10 cellular contexts compared by ENCODE assay signal in the genomic region with DNA sequence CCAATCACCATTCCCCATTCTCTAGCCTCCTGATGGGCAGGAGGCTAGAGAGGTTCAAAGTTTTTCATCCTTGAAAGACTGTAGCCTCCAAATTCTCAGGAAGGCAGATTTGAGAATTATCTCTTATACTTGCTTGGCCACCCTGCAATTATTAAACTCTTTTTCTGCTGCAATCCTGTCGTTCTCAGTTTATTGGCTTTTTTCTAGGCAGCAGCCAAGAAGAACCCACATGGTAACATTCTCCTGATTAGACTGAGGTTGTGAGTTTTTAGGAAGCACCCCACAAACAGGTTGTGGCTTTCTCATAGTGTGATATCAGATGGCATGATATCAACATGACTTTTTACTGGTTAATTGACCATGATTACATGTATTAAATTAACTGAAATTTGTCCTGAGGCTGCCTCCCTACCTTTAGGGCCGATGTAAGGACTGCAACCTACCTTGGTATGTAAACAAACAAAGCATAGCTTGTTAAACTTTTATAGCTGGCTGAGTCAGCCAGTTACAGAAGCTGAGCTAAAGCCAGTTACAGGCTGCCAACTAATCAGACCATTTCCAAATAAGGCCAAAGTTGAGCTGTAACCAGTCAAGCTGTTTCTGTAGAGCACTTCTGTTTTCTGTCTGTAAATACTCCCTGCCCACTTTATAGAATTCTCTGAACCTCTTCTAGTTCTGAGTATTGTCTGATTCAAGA. TPM values are rescaled to one million over a fixed set of nuclear protein-coding genes. Genes with fewer than 3 reads are reported as not detected.
DNase-seq lines count a peak whose midpoint lies in the region; ATAC-seq, FAIRE-seq and TF ChIP-seq lines count a peak whose summit lies in the region.
"Had no signal": no experiment of that assay in that cellular context is flagged by ENCODE, and none has a peak within 500 bp of the region (broad histone marks: within the 10 kb centered on the region; RNA-seq: fewer than 3 reads in every experiment).

No MANE protein-coding gene starts in this region.

- no TSS peak for BruUV-seq in HepG2 (replicated peaks; lab: Mats Ljungman, UMichigan)

- H3K4me3 ChIP-seq in AG09309 (ENCODE audit: control insufficient read depth, low read depth, low read length) (no peak overlapping the region), HepG2 (replicated peaks in 1 of 3; ENCODE audit: insufficient read depth in 1 of 3, low read depth in 2 of 3, low read length in 3 of 3) (no peak overlapping the region), ovary (no peak overlapping the region), Peyer's patch (no peak overlapping the region), BE2C (ENCODE audit: low read depth, low read length) (no peak overlapping the region)

- peaks cover 17% of the 10 kb centered on the region for H3K4me1 Mint-ChIP-seq in T-helper 17 cell

- H3K9me3 ChIP-seq in T-helper 17 cell (ENCODE audit: control insufficient read depth, low read length, poor library complexity, severe bottlenecking) (no peaks in the 10 kb centered on the region), HepG2 (ENCODE audit: low read length) (peaks cover 7% of the 10 kb centered on the region; the same call in 1 of the 2 replicates), ovary (no peaks in the 10 kb centered on the region), Peyer's patch (no peaks in the 10 kb centered on the region), BE2C (no peaks in the 10 kb centered on the region)

- H3K36me3 ChIP-seq in HepG2 (replicated peaks in 1 of 2; ENCODE audit: control insufficient read depth in 1 of 2, insufficient read depth in 2 of 2, low read length in 2 of 2) = no peaks in the 10 kb centered on the region; a peak in 1 of 5 replicates
- H3K36me3 ChIP-seq in ovary = no peaks in the 10 kb centered on the region
- no peaks in the 10 kb centered on the region for H3K36me3 ChIP-seq in Peyer's patch
- no peaks in the 10 kb centered on the region for H3K36me3 ChIP-seq in BE2C

- H3K79me2 ChIP-seq in HepG2 (ENCODE audit: insufficient read depth, low read length) = peaks cover 17% of the 10 kb centered on the region

- H3K4me1 ChIP-seq in HepG2 (ENCODE audit: insufficient read depth, low read length) = peaks cover 40% of the 10 kb centered on the region
- H3K4me1 ChIP-seq in ovary (ENCODE audit: insufficient read depth) = peaks cover 5% of the 10 kb centered on the region
- H3K4me1 ChIP-seq in Peyer's patch = peaks cover 0 to 8% (median 0%) of the 10 kb centered on the region in 4 donors
- no peaks in the 10 kb centered on the region for H3K4me1 ChIP-seq in BE2C

- H3K27ac Mint-ChIP-seq in T-helper 17 cell = peak overlapping the region; percentile 47
- H3K27ac Mint-ChIP-seq: brain had no signal

- FAIRE-seq in H54 (lab: Jason Lieb, UNC) (no peak), HepG2 (lab: Jason Lieb, UNC) (no peak)

- TF ChIP-seq EP300 in HepG2 (IDR thresholded peaks at IDR 0.05; ENCODE audit: low read depth in 2 of 2, low read length in 2 of 2) (no peak), HepG2 (CRISPR knock-in tag; IDR thresholded peaks at IDR 0.05; ENCODE audit: borderline replicate concordance) (no peak), ovary (IDR thresholded peaks at IDR 0.05) (no peak)

- CTCF ChIA-PET in HepG2 (lab: Yijun Ruan, JAX; ENCODE audit: low intra/inter-chr PET ratio, low total read pairs) = no interaction called here

- in situ Hi-C loops in HepG2 (cut with HindIII; ENCODE audit: extremely low pct_ligation_motif_present, low pct_unique_long_range_greater_than_20kb) = no loop called here

- TF ChIP-seq POLR2A in H54 (IDR thresholded peaks at IDR 0.05; ENCODE audit: low read depth, low read length) (no peak), HepG2 (IDR thresholded peaks at IDR 0.05; ENCODE audit: insufficient read depth in 1 of 2, low read depth in 2 of 2, low read length in 2 of 2) (no peak), ovary (IDR thresholded peaks at IDR 0.05) (no peak), Peyer's patch (IDR thresholded peaks at IDR 0.05) (no peak)

- intact Hi-C loops in HepG2 (cut with micrococcal nuclease; ENCODE audit: unreplicated experiment) = no loop called here
- intact Hi-C loops in ovary (cut with DNase I) = no loop called here

- ATAC-seq in T-helper 17 cell (no peak), HepG2 (no peak), HG03520 (IDR thresholded peaks at IDR 0.05; ENCODE audit: unreplicated experiment) (no peak)

- WGBS in HepG2 (ENCODE audit: low lambda C conversion rate) = 58% methylated on average over 2 of the region's 2 CpGs
- WGBS in ovary, 3 donors = 31 to 43% (median 43%) methylated on average over 2 of the region's 2 CpGs

- no peak overlapping the region for H3K4me2 ChIP-seq in HepG2 (ENCODE audit: low read depth, low read length)

- POLR2A ChIA-PET in HepG2 (lab: Yijun Ruan, JAX) = no interaction called here

- TF ChIP-seq RAD21 in HepG2 (CRISPR knock-in tag; IDR thresholded peaks at IDR 0.05) = no peak

- H3K27ac ChIP-seq in HepG2 (ENCODE audit: extremely low read length, insufficient read depth, low read length) (no peak overlapping the region), ovary (no peak overlapping the region), Peyer's patch (peak overlapping the region in 1 of 4 donors; percentile 20)

- TF ChIP-seq CTCF in AG09309 (IDR thresholded peaks at IDR 0.05; ENCODE audit: control insufficient read depth, insufficient read depth, low read depth, low read length, missing control alignments) = no peak
- no peak for TF ChIP-seq CTCF in HepG2 (CRISPR knock-in tag; IDR thresholded peaks at IDR 0.05)
- no peak for TF ChIP-seq CTCF in ovary (IDR thresholded peaks at IDR 0.05)
- TF ChIP-seq CTCF in Peyer's patch (IDR thresholded peaks at IDR 0.05) = no peak
- no peak for TF ChIP-seq CTCF in BE2C (IDR thresholded peaks at IDR 0.05; ENCODE audit: low read depth, low read length)

- H3K4me3 Mint-ChIP-seq in T-helper 17 cell = no peak overlapping the region

- H3K27me3 ChIP-seq in HepG2 (ENCODE audit: control insufficient read depth in 1 of 2, insufficient read depth in 2 of 2, low read length in 2 of 2) (no peaks in the 10 kb centered on the region; a peak in 2 of 5 replicates), ovary (no peaks in the 10 kb centered on the region), Peyer's patch (no peaks in the 10 kb centered on the region), BE2C (no peaks in the 10 kb centered on the region)

- peak; percentile 76 for DNase-seq in AG09309 (ENCODE audit: low read depth)
- DNase-seq in H54 (ENCODE audit: insufficient read length, low spot score) = peak; percentile 5
- no peak for DNase-seq in T-helper 17 cell
- DNase-seq in HepG2 (ENCODE audit: low spot score) = peak; percentile 27
- DNase-seq in ovary = no peak
- no peak for DNase-seq in Peyer's patch
- no peak for DNase-seq in BE2C
- DNase-seq: NK-92 treated with Interleukin-12 subunit alpha and Interleukin-12 subunit beta, amount 100 ng/mL, for 24 hours had no signal

- H2AFZ ChIP-seq in HepG2 (ENCODE audit: low read length) = no peak overlapping the region

- H3K36me3 Mint-ChIP-seq in T-helper 17 cell (ENCODE audit: low read depth) = peaks cover 3% of the 10 kb centered on the region
- H3K36me3 Mint-ChIP-seq: brain had no signal

- no peaks in the 10 kb centered on the region for H4K20me1 ChIP-seq in HepG2 (ENCODE audit: insufficient read depth, low read length)

- H3K27me3 Mint-ChIP-seq in T-helper 17 cell = no peaks in the 10 kb centered on the region

- no peak overlapping the region for H3K9ac ChIP-seq in HepG2 (ENCODE audit: insufficient read depth, low read depth, low read length)

TF ChIP-seq in HepG2, 621 proteins besides CTCF, POLR2A, EP300 and RAD21 (continues in another document):
- TF ChIP-seq MIXL1 (CRISPR knock-in tag; IDR thresholded peaks at IDR 0.05) (no peak), TOPORS (CRISPR knock-in tag; IDR thresholded peaks at IDR 0.05) (no peak), ZNF160 (CRISPR knock-in tag; IDR thresholded peaks at IDR 0.05) (no peak), ZMYM4 (CRISPR knock-in tag; IDR thresholded peaks at IDR 0.05) (0 out of 2 replicates have a peak, but pooled peaks have one; percentile 24), ZNF773 (CRISPR knock-in tag; IDR thresholded peaks at IDR 0.05; ENCODE audit: borderline replicate concordance) (no peak), SIX4 (CRISPR knock-in tag; IDR thresholded peaks at IDR 0.05) (no peak), SMAD1 (CRISPR knock-in tag; IDR thresholded peaks at IDR 0.05; ENCODE audit: borderline replicate concordance, low read depth) (no peak), ZNF619 (CRISPR knock-in tag; IDR thresholded peaks at IDR 0.05) (no peak), PRMT3 (CRISPR knock-in tag; IDR thresholded peaks at IDR 0.05; ENCODE audit: borderline replicate concordance, low read depth) (no peak)

RNA-seq across cellular contexts. Expression of a gene that starts 3.2 kb away (rescaled TPM):
- total RNA-seq in T-helper 17 cell (1 to 10 TPM; 4.2 to 5.5 TPM), HepG2 (2016; rRNA removed; fragmentation: Illumina TruSeq; extraction: Trizol) (12.5 and 12.8 TPM in 2 replicates), ovary (10 to 100 TPM; 13.6 to 19.9 (median 17.5) TPM), Peyer's patch (10 to 100 TPM; 11.6 to 31.4 (median 13.9) TPM)
- total RNA-seq in HepG2 (2016; cell fraction: cytosol; rRNA removed; fragmentation: Illumina TruSeq; extraction: Trizol; ENCODE audit: low read depth) = 17.5 and 18.6 TPM in 2 replicates
- total RNA-seq in HepG2 (2016; cell fraction: insoluble cytoplasmic fraction; rRNA removed; fragmentation: Illumina TruSeq; extraction: Trizol) = 13.4 and 14.1 TPM in 2 replicates
- total RNA-seq in HepG2 (2016; cell fraction: membrane; rRNA removed; fragmentation: Illumina TruSeq; extraction: Trizol) = 11.2 and 11.4 TPM in 2 replicates
- total RNA-seq in HepG2 (2016; cell fraction: nucleus; rRNA removed; fragmentation: Illumina TruSeq; extraction: Trizol) = 31.5 and 33.7 TPM in 2 replicates
- polyA plus RNA-seq in HepG2 (2011; rRNA removed) (11.9 and 13.3 TPM in 2 replicates), ovary (10 to 100 TPM in 1 of 2 donors, 1 to 10 TPM in 1; 9.1 to 18.3 TPM)
- polyA plus RNA-seq in HepG2 (2011; cell fraction: cytosol; rRNA removed) = 4.5 and 5.3 TPM in 2 replicates
- 36.5 and 39.1 TPM in 2 replicates for polyA plus RNA-seq in HepG2 (2011; cell fraction: nucleus; rRNA removed)
- 9.8 and 11.1 TPM in 2 replicates for polyA plus RNA-seq in HepG2 (2012)
- 1.2 and 2.5 TPM in 2 replicates for polyA plus RNA-seq in HepG2 (2016; cell fraction: cytosol; fragmentation: Illumina TruSeq; extraction: Trizol; ENCODE audit: low read depth)
- 9.6 and 10.4 TPM in 2 replicates for polyA plus RNA-seq in HepG2 (2016; cell fraction: insoluble cytoplasmic fraction; fragmentation: Illumina TruSeq; extraction: Trizol; ENCODE audit: low read depth)
- polyA plus RNA-seq in HepG2 (2016; cell fraction: membrane; fragmentation: Illumina TruSeq; extraction: Trizol; ENCODE audit: low read depth) = 4.5 and 5.0 TPM in 2 replicates
- polyA plus RNA-seq in HepG2 (2016; cell fraction: nucleus; fragmentation: Illumina TruSeq; extraction: Trizol; ENCODE audit: insufficient read depth, low read depth) = 26.8 and 29.6 TPM in 2 replicates
- polyA minus RNA-seq in HepG2 (2011; rRNA and poly(A)+ RNA removed; ENCODE audit: low replicate concordance) = 3.4 and 15.8 TPM in 2 replicates
- 6.0 TPM in 2 replicates for polyA minus RNA-seq in HepG2 (2011; cell fraction: cytosol; rRNA and poly(A)+ RNA removed)
- polyA minus RNA-seq in HepG2 (2011; cell fraction: nucleus; rRNA and poly(A)+ RNA removed) = 77.4 and 79.8 TPM in 2 replicates
- 11.2 TPM for polyA plus RNA-seq in BE2C (2012; ENCODE audit: insufficient read depth, insufficient read length, low read depth)

Comparison
In these comparisons a context has a peak if more than half of its experiments do, and no peak if none do; other contexts are left out.
1. DNase-seq: peak in AG09309 (single experiment), H54 (single experiment) and HepG2 (single experiment); none in T-helper 17 cell (0 of 3), ovary (0 of 5), Peyer's patch (0 of 3) and BE2C (single experiment).